In genomic region chr6:127869183-127869582, GRCh38 we compare ENCODE assay signal across 17 cellular contexts. TPM values are rescaled to one million over a fixed set of nuclear protein-coding genes. Genes with fewer than 3 reads are reported as not detected.
DNase-seq lines count a peak whose midpoint lies in the region; ATAC-seq and TF ChIP-seq lines count a peak whose summit lies in the region.
"Had no signal": no experiment of that assay in that cellular context is flagged by ENCODE, and none has a peak within 500 bp of the region (broad histone marks: within the 10 kb centered on the region; RNA-seq: fewer than 3 reads in every experiment).

No MANE protein-coding gene starts in this region.

- peak overlapping the region; percentile 60 for H3K4me3 Mint-ChIP-seq in CD8-positive, alpha-beta T cell
- peak overlapping the region; percentile 1 for H3K4me3 Mint-ChIP-seq in activated CD8-positive, alpha-beta T cell treated with anti-CD3 and anti-CD28 coated beads for 36 hours
- H3K4me3 Mint-ChIP-seq in central memory CD8-positive, alpha-beta T cell: peak overlapping the region; percentile 10
- H3K4me3 Mint-ChIP-seq in stimulated activated effector memory CD8-positive, alpha-beta T cell treated with anti-CD3 and anti-CD28 coated beads, Interleukin-12 subunit alpha, Interleukin-12 subunit beta, amount 100 ng/mL, for 72 hours: peak overlapping the region; percentile 15

- H3K27me3 ChIP-seq in CD8-positive, alpha-beta T cell (ENCODE audit: insufficient read depth, low read length): no peaks in the 10 kb centered on the region
- H3K27me3 ChIP-seq: BLaER1 treated with 17β-estradiol and CSF1 and Interleukin-3, amounts not matched to agents 10 nM and 100 nM; MG63 had no signal

- TF ChIP-seq CTCF in CD8-positive, alpha-beta T cell (IDR thresholded peaks at IDR 0.05): no peak
- TF ChIP-seq CTCF in activated CD8-positive, alpha-beta T cell treated with anti-CD3 and anti-CD28 coated beads for 36 hours (IDR thresholded peaks at IDR 0.05): no peak

- peak; percentile 45 for ATAC-seq in CD8-positive, alpha-beta T cell
- ATAC-seq in activated CD8-positive, alpha-beta T cell treated with anti-CD3 and anti-CD28 coated beads for 36 hours: peak; percentile 37
- ATAC-seq in central memory CD8-positive, alpha-beta T cell (replicated peaks; ENCODE audit: extremely low read depth, poor library complexity, severe bottlenecking): no peak
- ATAC-seq in stimulated activated effector memory CD8-positive, alpha-beta T cell treated with anti-CD3 and anti-CD28 coated beads, Interleukin-12 subunit alpha, Interleukin-12 subunit beta, amount 100 ng/mL, for 72 hours: no peak
- no peak for ATAC-seq in GM18505 (IDR thresholded peaks at IDR 0.05; ENCODE audit: unreplicated experiment)
- ATAC-seq: HepG2, PC-3 had no signal

- H3K4me3 ChIP-seq in CD8-positive, alpha-beta T cell (ENCODE audit: low read depth, low read length): no peak overlapping the region
- H3K4me3 ChIP-seq: BLaER1 treated with 17β-estradiol and CSF1 and Interleukin-3, amounts not matched to agents 10 nM and 100 nM; MG63 had no signal

- POLR2A ChIA-PET in CD8-positive, alpha-beta T cell (lab: Charles Lee): no interaction called here
- POLR2A ChIA-PET in activated CD8-positive, alpha-beta T cell treated with anti-CD3 and anti-CD28 coated beads for 36 hours (lab: Charles Lee): no interaction called here

- H3K9me3 Mint-ChIP-seq in CD8-positive, alpha-beta T cell: peaks cover 7% of the 10 kb centered on the region
- peaks cover 13% of the 10 kb centered on the region for H3K9me3 Mint-ChIP-seq in activated CD8-positive, alpha-beta T cell treated with anti-CD3 and anti-CD28 coated beads for 36 hours
- H3K9me3 Mint-ChIP-seq in central memory CD8-positive, alpha-beta T cell: no peaks in the 10 kb centered on the region
- H3K9me3 Mint-ChIP-seq in stimulated activated effector memory CD8-positive, alpha-beta T cell treated with anti-CD3 and anti-CD28 coated beads, Interleukin-12 subunit alpha, Interleukin-12 subunit beta, amount 100 ng/mL, for 72 hours: no peaks in the 10 kb centered on the region

- peak overlapping the region; percentile 82 for H3K27ac Mint-ChIP-seq in CD8-positive, alpha-beta T cell
- H3K27ac Mint-ChIP-seq in activated CD8-positive, alpha-beta T cell treated with anti-CD3 and anti-CD28 coated beads for 36 hours: peak overlapping the region; percentile 37
- H3K27ac Mint-ChIP-seq in central memory CD8-positive, alpha-beta T cell (ENCODE audit: low read depth): peak overlapping the region; percentile 75
- no peak overlapping the region for H3K27ac Mint-ChIP-seq in stimulated activated effector memory CD8-positive, alpha-beta T cell treated with anti-CD3 and anti-CD28 coated beads, Interleukin-12 subunit alpha, Interleukin-12 subunit beta, amount 100 ng/mL, for 72 hours

- CTCF ChIA-PET in CD8-positive, alpha-beta T cell (lab: Charles Lee): interaction anchor here (0.6 to 5.4 kb wide), 3 partner anchors 14 to 193 kb away, joined by 3 to 20 read pairs (median 3); no protein-coding TSS in a partner anchor
- CTCF ChIA-PET in activated CD8-positive, alpha-beta T cell treated with anti-CD3 and anti-CD28 coated beads for 36 hours (lab: Charles Lee): interaction anchor here (0.8 to 4.6 kb wide), 5 partner anchors 9 to 65 kb away, joined by 3 to 19 read pairs (median 4); no protein-coding TSS in a partner anchor

- H3K9me3 ChIP-seq in CD8-positive, alpha-beta T cell (ENCODE audit: low read length): no peaks in the 10 kb centered on the region
- H3K9me3 ChIP-seq: BLaER1 treated with 17β-estradiol and CSF1 and Interleukin-3, amounts not matched to agents 10 nM and 100 nM; MG63 had no signal

- H3K27ac ChIP-seq in CD8-positive, alpha-beta T cell (ENCODE audit: low read depth, low read length): no peak overlapping the region
- H3K27ac ChIP-seq: BLaER1 treated with 17β-estradiol and CSF1 and Interleukin-3, amounts not matched to agents 10 nM and 100 nM had no signal

- H3K36me3 ChIP-seq in CD8-positive, alpha-beta T cell (ENCODE audit: insufficient read depth, low read length): peaks cover 8% of the 10 kb centered on the region
- H3K36me3 ChIP-seq: BLaER1 treated with 17β-estradiol and CSF1 and Interleukin-3, amounts not matched to agents 10 nM and 100 nM; MG63 had no signal

- H3K4me1 ChIP-seq in CD8-positive, alpha-beta T cell (ENCODE audit: insufficient read depth, low read length): peaks cover 52% of the 10 kb centered on the region
- H3K4me1 ChIP-seq: BLaER1 treated with 17β-estradiol and CSF1 and Interleukin-3, amounts not matched to agents 10 nM and 100 nM had no signal

- peaks cover 63% of the 10 kb centered on the region for H3K36me3 Mint-ChIP-seq in CD8-positive, alpha-beta T cell
- H3K36me3 Mint-ChIP-seq in activated CD8-positive, alpha-beta T cell treated with anti-CD3 and anti-CD28 coated beads for 36 hours (ENCODE audit: low read depth): peaks cover 68% of the 10 kb centered on the region
- peaks cover 18% of the 10 kb centered on the region for H3K36me3 Mint-ChIP-seq in central memory CD8-positive, alpha-beta T cell (ENCODE audit: insufficient read depth)
- H3K36me3 Mint-ChIP-seq in stimulated activated effector memory CD8-positive, alpha-beta T cell treated with anti-CD3 and anti-CD28 coated beads, Interleukin-12 subunit alpha, Interleukin-12 subunit beta, amount 100 ng/mL, for 72 hours: peaks cover 31% of the 10 kb centered on the region

- intact Hi-C loops in CD8-positive, alpha-beta T cell (cut with DNase I, micrococcal nuclease): loop anchor here in 1 of 2 experiments (2.0 kb wide), 1 partner anchor 14 kb away; no protein-coding TSS in a partner anchor
- intact Hi-C loops in activated CD8-positive, alpha-beta T cell treated with anti-CD3 and anti-CD28 coated beads for 36 hours (cut with micrococcal nuclease): no loop called here

- no peak for TF ChIP-seq POLR2A in GM18505 (IDR thresholded peaks at IDR 0.05; ENCODE audit: borderline replicate concordance, extremely low read depth, insufficient read depth, insufficient read length)

- DNase-seq in CD8-positive, alpha-beta T cell: no peak
- no peak for DNase-seq in activated CD8-positive, alpha-beta T cell treated with anti-CD3 and anti-CD28 coated beads for 36 hours
- no peak for DNase-seq in central memory CD8-positive, alpha-beta T cell (ENCODE audit: low spot score in 2 of 2)
- DNase-seq in stimulated activated effector memory CD8-positive, alpha-beta T cell treated with anti-CD3 and anti-CD28 coated beads, Interleukin-12 subunit alpha, Interleukin-12 subunit beta, amount 100 ng/mL, for 72 hours (ENCODE audit: low spot score in 2 of 2): no peak
- DNase-seq in NCI-H2107 (lab: John Stamatoyannopoulos, UW) (no peak), SHP77 treated with DMSO at 0.1 percent for 48 hours (lab: John Stamatoyannopoulos, UW) (no peak)
- DNase-seq: DMS79 treated with DMSO at 0.1 percent for 48 hours, HCEC 1CT, MG63, NCI-H1105, NCI-H1694 treated with DMSO at 0.1 percent for 48 hours, NCI-H446 treated with DMSO at 0.1 percent for 48 hours, NCI-H748 treated with DMSO at 0.1 percent for 48 hours had no signal

- peaks cover 69% of the 10 kb centered on the region for H3K4me1 Mint-ChIP-seq in CD8-positive, alpha-beta T cell (ENCODE audit: low read depth)
- peaks cover 70% of the 10 kb centered on the region for H3K4me1 Mint-ChIP-seq in activated CD8-positive, alpha-beta T cell treated with anti-CD3 and anti-CD28 coated beads for 36 hours (ENCODE audit: low read depth)
- peaks cover 59% of the 10 kb centered on the region for H3K4me1 Mint-ChIP-seq in central memory CD8-positive, alpha-beta T cell
- H3K4me1 Mint-ChIP-seq in stimulated activated effector memory CD8-positive, alpha-beta T cell treated with anti-CD3 and anti-CD28 coated beads, Interleukin-12 subunit alpha, Interleukin-12 subunit beta, amount 100 ng/mL, for 72 hours: peaks cover 51% of the 10 kb centered on the region

- no peaks in the 10 kb centered on the region for H3K27me3 Mint-ChIP-seq in CD8-positive, alpha-beta T cell (ENCODE audit: low read depth)
- H3K27me3 Mint-ChIP-seq in activated CD8-positive, alpha-beta T cell treated with anti-CD3 and anti-CD28 coated beads for 36 hours: no peaks in the 10 kb centered on the region
- H3K27me3 Mint-ChIP-seq in central memory CD8-positive, alpha-beta T cell: no peaks in the 10 kb centered on the region

RNA-seq across cellular contexts. Expression of gene THEMIS, which starts 31.7 kb away (rescaled TPM):
- 10 to 100 TPM; 26.3 to 29.3 TPM for total RNA-seq in CD8-positive, alpha-beta T cell
- total RNA-seq in activated CD8-positive, alpha-beta T cell treated with anti-CD3 and anti-CD28 coated beads for 36 hours: 10 to 100 TPM; 79.5 to 80.1 TPM
- total RNA-seq: HepG2, PC-3 had no signal

Comparison
In these comparisons a context has a peak if more than half of its experiments do, and no peak if none do; other contexts are left out.
1. ATAC-seq: peak in CD8-positive, alpha-beta T cell (single experiment) and activated CD8-positive, alpha-beta T cell treated with anti-CD3 and anti-CD28 coated beads for 36 hours (single experiment); none in central memory CD8-positive, alpha-beta T cell (single experiment), stimulated activated effector memory CD8-positive, alpha-beta T cell treated with anti-CD3 and anti-CD28 coated beads, Interleukin-12 subunit alpha, Interleukin-12 subunit beta, amount 100 ng/mL, for 72 hours (single experiment) and GM18505 (single experiment).
2. H3K4me3 Mint-ChIP-seq: peak in every context shown above with its lines; median percentile 60 in CD8-positive, alpha-beta T cell; 15 in stimulated activated effector memory CD8-positive, alpha-beta T cell treated with anti-CD3 and anti-CD28 coated beads, Interleukin-12 subunit alpha, Interleukin-12 subunit beta, amount 100 ng/mL, for 72 hours; 10 in central memory CD8-positive, alpha-beta T cell; 1 in activated CD8-positive, alpha-beta T cell treated with anti-CD3 and anti-CD28 coated beads for 36 hours.